Comparison of ENCODE assay signal across 8 cellular contexts in the genomic region with DNA sequence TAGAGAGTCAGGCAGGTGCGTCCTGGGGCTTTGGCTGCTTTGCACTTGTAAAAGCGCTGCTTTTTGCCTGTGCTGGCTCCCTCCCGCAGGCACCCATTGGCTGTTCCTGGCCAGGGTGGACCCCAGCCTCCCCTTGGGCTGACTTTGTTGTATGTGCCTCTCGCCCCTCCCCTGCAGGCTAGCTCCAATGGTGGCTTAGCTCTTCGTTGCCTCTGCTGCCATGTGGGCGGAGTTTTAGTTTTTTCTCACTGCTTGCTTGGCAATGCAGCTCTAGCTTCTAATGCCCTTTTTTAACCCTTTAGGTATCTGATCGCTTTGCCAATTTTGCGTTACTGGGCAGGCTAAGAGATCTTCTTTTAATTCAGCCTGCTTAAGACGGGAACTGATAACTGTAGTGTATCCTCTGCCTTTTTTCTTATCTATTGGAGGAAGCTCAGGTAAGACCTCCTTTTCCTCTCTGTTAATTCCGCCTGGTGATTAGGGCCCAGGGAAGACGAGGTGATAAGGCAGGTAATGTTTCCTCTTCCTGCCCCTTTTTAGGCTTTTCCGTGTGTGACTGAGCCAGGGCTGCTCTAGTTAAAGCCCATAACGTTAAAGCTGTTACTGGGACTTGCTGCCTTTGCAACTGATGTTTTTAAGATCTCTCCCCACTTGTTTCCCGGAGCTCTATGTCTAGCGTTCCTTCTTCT. TPM values are rescaled to one million over a fixed set of nuclear protein-coding genes. Genes with fewer than 3 reads are reported as not detected.
DNase-seq lines count a peak whose midpoint lies in the region; ATAC-seq and TF ChIP-seq lines count a peak whose summit lies in the region.

No MANE protein-coding gene starts in this region.

- no peak overlapping the region for H3K4me3 Mint-ChIP-seq in natural killer cell

- intact Hi-C loops in upper lobe of right lung (cut with DNase I): no loop called here
- intact Hi-C loops in natural killer cell (cut with micrococcal nuclease): no loop called here

- no peaks in the 10 kb centered on the region for H3K27me3 ChIP-seq in H7 (ENCODE audit: control insufficient read depth, insufficient read depth, low read length)
- no peaks in the 10 kb centered on the region for H3K27me3 ChIP-seq in kidney epithelial cell (ENCODE audit: control insufficient read depth, insufficient read depth, low read length)
- peaks cover 9% of the 10 kb centered on the region for H3K27me3 ChIP-seq in upper lobe of right lung

- ATAC-seq in upper lobe of right lung (peak; percentile 47), natural killer cell (no peak)

- no peak overlapping the region for H3K27ac Mint-ChIP-seq in natural killer cell

- H3K4me1 ChIP-seq in upper lobe of right lung: no peaks in the 10 kb centered on the region

- no peaks in the 10 kb centered on the region for H3K36me3 Mint-ChIP-seq in natural killer cell

- H3K36me3 ChIP-seq in H7 (replicated peaks; ENCODE audit: control insufficient read depth, insufficient read depth, low read length) (no peaks in the 10 kb centered on the region), kidney epithelial cell (ENCODE audit: control insufficient read depth, insufficient read depth, low read length) (no peaks in the 10 kb centered on the region), upper lobe of right lung (no peaks in the 10 kb centered on the region)

- H3K4me1 Mint-ChIP-seq in natural killer cell: peaks cover 0 to 12% of the 10 kb centered on the region in 2 donors

- H3K9me3 Mint-ChIP-seq in natural killer cell: no peaks in the 10 kb centered on the region

- DNase-seq in A172 (ENCODE audit: low spot score): peak; percentile 6
- peak; percentile 85 for DNase-seq in H7
- DNase-seq in T follicular helper cell (ENCODE audit: low read depth): peak; percentile 5
- DNase-seq in kidney epithelial cell (ENCODE audit: low read depth): no peak
- DNase-seq in upper lobe of right lung: no peak
- DNase-seq in natural killer cell: no peak
- DNase-seq in amniotic stem cell (lab: John Stamatoyannopoulos, UW): no peak
- DNase-seq in GF-D8 (lab: John Stamatoyannopoulos, UW): no peak

- H3K27ac ChIP-seq in upper lobe of right lung: no peak overlapping the region

- TF ChIP-seq CTCF in kidney epithelial cell (IDR thresholded peaks at IDR 0.05; ENCODE audit: insufficient read depth, low read length, poor library complexity, severe bottlenecking) (no peak), upper lobe of right lung (IDR thresholded peaks at IDR 0.05) (no peak), natural killer cell (IDR thresholded peaks at IDR 0.05) (no peak)

- H3K9me3 ChIP-seq in upper lobe of right lung: no peaks in the 10 kb centered on the region

- H3K4me3 ChIP-seq in H7 (ENCODE audit: insufficient read depth, low read depth, low read length) (peak overlapping the region; percentile 35), kidney epithelial cell (ENCODE audit: low read depth, low read length) (peak overlapping the region; percentile 13), upper lobe of right lung (no peak overlapping the region)

- H3K27me3 Mint-ChIP-seq in natural killer cell (ENCODE audit: low read depth in 2 of 2): peaks cover 15 to 28% of the 10 kb centered on the region in 2 donors

RNA-seq across cellular contexts. Expression of a gene that starts 11.8 kb away (rescaled TPM):
- total RNA-seq in A172 (2014; rRNA removed; shearing (Covaris generic)): not detected in 2 replicates
- total RNA-seq in H7 (2014; rRNA removed; shearing (Covaris generic)): 3.8 and 9.7 TPM in 2 replicates
- total RNA-seq in kidney epithelial cell (0.84 and 2.1 TPM in 2 replicates), upper lobe of right lung (not detected), natural killer cell (not detected)

Comparison
In these comparisons a context has a peak if more than half of its experiments do, and no peak if none do; other contexts are left out.
1. DNase-seq: peak in A172 (single experiment), H7 (single experiment) and T follicular helper cell (single experiment); none in kidney epithelial cell (single experiment), upper lobe of right lung (single experiment), natural killer cell (single experiment), amniotic stem cell (single experiment) and GF-D8 (single experiment).